27 cellular contexts compared by ENCODE assay signal in genomic region chrX:148067285-148067684, GRCh38.
"Had no signal": no experiment of that assay in that cellular context is flagged by ENCODE, and none has a peak within 500 bp of the region (broad histone marks: within the 10 kb centered on the region; RNA-seq: fewer than 3 reads in every experiment).

No MANE protein-coding gene starts in this region.

- H3K27ac ChIP-seq: stomach, suprapubic skin, testis, thoracic aorta, thyroid gland, tibial artery, tibial nerve, transverse colon, upper lobe of left lung, upper lobe of right lung, uterus, vagina had no signal

- H3K9me3 ChIP-seq: suprapubic skin, testis, thoracic aorta, thyroid gland, tibial nerve, transverse colon, upper lobe of right lung, uterus, vagina had no signal

- H3K27me3 ChIP-seq: stomach, suprapubic skin, testis, thyroid gland, tibial artery, tibial nerve, transverse colon, upper lobe of left lung, upper lobe of right lung, uterus, vagina had no signal

- H3K36me3 ChIP-seq: stomach, suprapubic skin, thoracic aorta, thyroid gland, tibial artery, tibial nerve, transverse colon, upper lobe of left lung, upper lobe of right lung, uterus, vagina had no signal

- ATAC-seq: stimulated activated effector memory CD8-positive, alpha-beta T cell treated with anti-CD3 and anti-CD28 coated beads, Interleukin-12 subunit alpha, Interleukin-12 subunit beta, amount 100 ng/mL, for 72 hours; stimulated activated memory B cell treated with anti-CD40 and anti-IgM and Interleukin-4, amounts not matched to agents 10 μg/mL and 1 μg/mL and 100 μg/mL, for 72 hours; stimulated activated naive B cell treated with anti-CD40 and anti-IgM and Interleukin-4, amounts not matched to agents 10 μg/mL and 1 μg/mL and 100 μg/mL, for 72 hours; stimulated activated naive CD8-positive, alpha-beta T cell treated with anti-CD3 and anti-CD28 coated beads, Interleukin-15, amount 100 ng/mL, for 72 hours; stimulated activated naive CD8-positive, alpha-beta T cell treated with anti-CD3 and anti-CD28 coated beads, Interleukin-15, Interleukin-2, amounts not matched to agents 100 U/mL and 50 U/mL, for 24 hours; upper lobe of right lung had no signal

- DNase-seq: stimulated activated CD4-positive, alpha-beta T cell treated with anti-CD3 and anti-CD28 coated beads, Interleukin-2, amount 100 ng/mL, for 48 hours; stimulated activated CD4-positive, alpha-beta T cell treated with anti-CD3 and anti-CD28 coated beads, Interleukin-4, amount 100 ng/mL, for 1 hour; stimulated activated CD4-positive, alpha-beta T cell treated with anti-CD3 and anti-CD28 coated beads, Interleukin-4, amount 100 ng/mL, for 24 hours; stimulated activated CD4-positive, alpha-beta T cell treated with anti-CD3 and anti-CD28 coated beads, Interleukin-4, amount 100 ng/mL, for 4 hours; stimulated activated CD8-positive, alpha-beta memory T cell treated with anti-CD3 and anti-CD28 coated beads, Interleukin-4, amount 100 ng/mL, for 48 hours; stimulated activated naive B cell treated with anti-CD40 and anti-IgM and Interleukin-4, amounts not matched to agents 10 μg/mL and 1 μg/mL and 100 μg/mL, for 72 hours; stimulated activated naive CD4-positive, alpha-beta T cell; stimulated activated naive CD4-positive, alpha-beta T cell treated with Interleukin-2 at 50 U/mL for 16 hours; stimulated activated naive CD8-positive, alpha-beta T cell treated with anti-CD3 and anti-CD28 coated beads, Interleukin-15, amount 100 ng/mL, for 72 hours; stimulated activated naive CD8-positive, alpha-beta T cell treated with anti-CD3 and anti-CD28 coated beads, Interleukin-15, Interleukin-2, amounts not matched to agents 100 U/mL and 50 U/mL, for 24 hours; stomach; substantia nigra; testis; thyroid gland; tibial artery; transverse colon; trophoblast cell; upper lobe of left lung; upper lobe of right lung; uterus had no signal

- H3K4me3 ChIP-seq: stomach, suprapubic skin, testis, thoracic aorta, thyroid gland, tibial artery, tibial nerve, transverse colon, upper lobe of left lung, upper lobe of right lung, uterus, vagina had no signal

- FAIRE-seq: urothelium cell line had no signal

- H3K4me1 ChIP-seq: stomach, suprapubic skin, testis, thyroid gland, tibial artery, tibial nerve, transverse colon, upper lobe of left lung, upper lobe of right lung, uterus, vagina had no signal
